In genomic region chr11:90895850-90896249, GRCh38 we compare ENCODE assay signal across 27 cellular contexts.
"Had no signal": no experiment of that assay in that cellular context is flagged by ENCODE, and none has a peak within 500 bp of the region (broad histone marks: within the 10 kb centered on the region; RNA-seq: fewer than 3 reads in every experiment).

No MANE protein-coding gene starts in this region.

- DNase-seq: stimulated activated CD4-positive, alpha-beta T cell treated with anti-CD3 and anti-CD28 coated beads, Interleukin-2, amount 100 ng/mL, for 48 hours; stimulated activated CD4-positive, alpha-beta T cell treated with anti-CD3 and anti-CD28 coated beads, Interleukin-4, amount 100 ng/mL, for 1 hour; stimulated activated CD4-positive, alpha-beta T cell treated with anti-CD3 and anti-CD28 coated beads, Interleukin-4, amount 100 ng/mL, for 24 hours; stimulated activated CD4-positive, alpha-beta T cell treated with anti-CD3 and anti-CD28 coated beads, Interleukin-4, amount 100 ng/mL, for 4 hours; stimulated activated CD8-positive, alpha-beta memory T cell treated with anti-CD3 and anti-CD28 coated beads, Interleukin-4, amount 100 ng/mL, for 48 hours; stimulated activated naive B cell treated with anti-CD40 and anti-IgM and Interleukin-4, amounts not matched to agents 10 μg/mL and 1 μg/mL and 100 μg/mL, for 72 hours; stimulated activated naive CD4-positive, alpha-beta T cell; stimulated activated naive CD4-positive, alpha-beta T cell treated with Interleukin-2 at 50 U/mL for 16 hours; stimulated activated naive CD8-positive, alpha-beta T cell treated with anti-CD3 and anti-CD28 coated beads, Interleukin-15, amount 100 ng/mL, for 72 hours; stimulated activated naive CD8-positive, alpha-beta T cell treated with anti-CD3 and anti-CD28 coated beads, Interleukin-15, Interleukin-2, amounts not matched to agents 100 U/mL and 50 U/mL, for 24 hours; stomach; substantia nigra; testis; thyroid gland; tibial artery; transverse colon; trophoblast cell; upper lobe of left lung; upper lobe of right lung; uterus had no signal

- FAIRE-seq: urothelium cell line had no signal

- H3K36me3 ChIP-seq: stomach, suprapubic skin, thoracic aorta, thyroid gland, tibial artery, tibial nerve, transverse colon, upper lobe of left lung, upper lobe of right lung, uterus, vagina had no signal

- H3K27ac ChIP-seq: stomach, suprapubic skin, testis, thoracic aorta, thyroid gland, tibial artery, tibial nerve, transverse colon, upper lobe of left lung, upper lobe of right lung, uterus, vagina had no signal

- ATAC-seq: stimulated activated effector memory CD8-positive, alpha-beta T cell treated with anti-CD3 and anti-CD28 coated beads, Interleukin-12 subunit alpha, Interleukin-12 subunit beta, amount 100 ng/mL, for 72 hours; stimulated activated memory B cell treated with anti-CD40 and anti-IgM and Interleukin-4, amounts not matched to agents 10 μg/mL and 1 μg/mL and 100 μg/mL, for 72 hours; stimulated activated naive B cell treated with anti-CD40 and anti-IgM and Interleukin-4, amounts not matched to agents 10 μg/mL and 1 μg/mL and 100 μg/mL, for 72 hours; stimulated activated naive CD8-positive, alpha-beta T cell treated with anti-CD3 and anti-CD28 coated beads, Interleukin-15, amount 100 ng/mL, for 72 hours; stimulated activated naive CD8-positive, alpha-beta T cell treated with anti-CD3 and anti-CD28 coated beads, Interleukin-15, Interleukin-2, amounts not matched to agents 100 U/mL and 50 U/mL, for 24 hours; upper lobe of right lung had no signal

- H3K9me3 ChIP-seq: stomach, suprapubic skin, testis, thoracic aorta, thyroid gland, tibial artery, tibial nerve, transverse colon, upper lobe of left lung, upper lobe of right lung, uterus, vagina had no signal

- H3K4me3 ChIP-seq: stomach, suprapubic skin, testis, thoracic aorta, thyroid gland, tibial artery, tibial nerve, transverse colon, upper lobe of left lung, upper lobe of right lung, uterus, vagina had no signal

- H3K4me1 ChIP-seq: stomach, suprapubic skin, testis, thyroid gland, tibial artery, tibial nerve, transverse colon, upper lobe of left lung, upper lobe of right lung, uterus, vagina had no signal

- H3K27me3 ChIP-seq: stomach, suprapubic skin, testis, thyroid gland, tibial artery, tibial nerve, transverse colon, upper lobe of left lung, upper lobe of right lung, uterus, vagina had no signal
